ENCODE assay signal across 8 cellular contexts in genomic region chr6:33392168-33392947, GRCh38. TPM values are rescaled to one million over a fixed set of nuclear protein-coding genes. Genes with fewer than 3 reads are reported as not detected.
DNase-seq lines count a peak whose midpoint lies in the region; ATAC-seq and TF ChIP-seq lines count a peak whose summit lies in the region.

No MANE protein-coding gene starts in this region.

- no peak overlapping the region for H2BK5ac ChIP-seq in H9 (ENCODE audit: insufficient read length, low read length)

- no peak overlapping the region for H2BK12ac ChIP-seq in H9 (ENCODE audit: insufficient read length, low read depth, low read length)

- peak overlapping the region; percentile 26 to 92 (median 80) for H3K27ac Mint-ChIP-seq in H9

- peak overlapping the region; percentile 84 for H3K9ac ChIP-seq in H9 (ENCODE audit: extremely low read depth, insufficient read length, low read length)
- peak overlapping the region; percentile 57 for H3K9ac ChIP-seq in fibroblast of lung (ENCODE audit: insufficient read depth, low read length)

- H4K8ac ChIP-seq in H9 (replicated peaks; ENCODE audit: insufficient read length, low read depth, low read length), result no peak overlapping the region

- H3K4me2 ChIP-seq in H9 (ENCODE audit: insufficient read depth, insufficient read length, low read length) (peak overlapping the region; percentile 88), fibroblast of lung (ENCODE audit: extremely low read depth, insufficient read depth, low read length) (peak overlapping the region; percentile 84)

- DNase-seq in Caki2 (ENCODE audit: low read depth) (peak; percentile 32), H9 (no peak), fibroblast of lung (ENCODE audit: low read depth in 2 of 2) (peak in 1 of 2 donors; percentile 49), sigmoid colon (no peak), GM03348 (ENCODE audit: low spot score) (no peak), left lobe of liver (ENCODE audit: low spot score) (no peak), islet precursor cell (no peak)

- no peak overlapping the region for H3K4ac ChIP-seq in H9 (ENCODE audit: low read depth, low read length)

- H2AFZ ChIP-seq in H9 (ENCODE audit: low read length) (no peak overlapping the region), fibroblast of lung (ENCODE audit: low read length) (peak overlapping the region; percentile 27)

- peak overlapping the region; percentile 84 for H3K14ac ChIP-seq in H9 (ENCODE audit: insufficient read depth, low read length)

- H3K27me3 ChIP-seq in H9 (ENCODE audit: insufficient read depth, low read length) (no peaks in the 10 kb centered on the region), fibroblast of lung (ENCODE audit: control insufficient read depth, insufficient read depth, low read length) (no peaks in the 10 kb centered on the region), sigmoid colon (no peaks in the 10 kb centered on the region)

- H3K4me1 ChIP-seq in H9 (ENCODE audit: insufficient read depth, low read length) (peaks cover 2% of the 10 kb centered on the region; the same call in 1 of the 2 replicates), fibroblast of lung (ENCODE audit: control insufficient read depth, extremely low read depth, insufficient read depth, low read length) (peaks cover 10% of the 10 kb centered on the region), sigmoid colon (peaks cover 0 to 14% (median 12%) of the 10 kb centered on the region in 4 donors)

- intact Hi-C loops in sigmoid colon (cut with DNase I), result loop anchor here (2.0 to 10.0 kb wide), 3 partner anchors 16 to 182 kb away; partner anchors contain the start of genes RPS18 and VPS52

- H3K56ac ChIP-seq in H9 (ENCODE audit: insufficient read length, low read depth, low read length), result no peak overlapping the region

- no peak overlapping the region for H2BK20ac ChIP-seq in H9 (ENCODE audit: low read depth, low read length, poor library complexity, severe bottlenecking)

- H3K4me3 ChIP-seq in fibroblast of lung (replicated peaks in 1 of 4; ENCODE audit: control extremely low read depth in 1 of 4, insufficient read depth in 1 of 4, low read depth in 3 of 4, low read length in 4 of 4), result peak overlapping the region; percentile 57 to 95 (median 74)
- H3K4me3 ChIP-seq in sigmoid colon, result peak overlapping the region; percentile 30 to 56 (median 50)

- peak overlapping the region; percentile 94 for H3K4me3 Mint-ChIP-seq in H9

- WGBS in H9 (ENCODE audit: extremely low coverage, insufficient read length, low lambda C conversion rate), result no CpG with 5 or more reads among the region's 13 CpGs
- WGBS in sigmoid colon, 2 donors, result 7 to 16% methylated on average over 13 of the region's 13 CpGs

- no peak overlapping the region for H3T11ph ChIP-seq in H9 (ENCODE audit: low read length)

- peak overlapping the region; percentile 56 for H3K18ac ChIP-seq in H9 (ENCODE audit: insufficient read length, low read depth, low read length)

- no peak overlapping the region for H3K23ac ChIP-seq in H9 (ENCODE audit: insufficient read length, low read depth, low read length)

- no peaks in the 10 kb centered on the region for H3K9me3 ChIP-seq in H9 (ENCODE audit: control insufficient read depth, low read depth, low read length)
- no peaks in the 10 kb centered on the region for H3K9me3 ChIP-seq in fibroblast of lung (ENCODE audit: control insufficient read depth, insufficient read depth, low read depth, low read length)
- H3K9me3 ChIP-seq in sigmoid colon, result no peaks in the 10 kb centered on the region

- H4K91ac ChIP-seq in H9 (ENCODE audit: insufficient read length, low read depth, low read length), result no peak overlapping the region

- H3K36me3 ChIP-seq in fibroblast of lung (ENCODE audit: control insufficient read depth, insufficient read depth, low read length), result no peaks in the 10 kb centered on the region
- H3K36me3 ChIP-seq in sigmoid colon, result no peaks in the 10 kb centered on the region

- in situ Hi-C loops in Caki2 (cut with HindIII; ENCODE audit: low pct_unique_long_range_greater_than_20kb, low sequenced_read_pairs), result no loop called here

- no peak overlapping the region for H2BK15ac ChIP-seq in H9 (ENCODE audit: low read depth, low read length)

- H3K27ac ChIP-seq in H9 (ENCODE audit: insufficient read length, low read depth, low read length) (no peak overlapping the region), fibroblast of lung (ENCODE audit: insufficient read depth, low read length) (peak overlapping the region; percentile 75), sigmoid colon (peak overlapping the region; percentile 86 to 95 (median 92))

- no peak overlapping the region for H4K5ac ChIP-seq in H9 (ENCODE audit: insufficient read length, low read depth, low read length)

- H3K23me2 ChIP-seq in H9 (ENCODE audit: insufficient read length, low read depth, low read length, poor library complexity, severe bottlenecking), result peaks cover 10% of the 10 kb centered on the region

- no peak for TF ChIP-seq EP300 in sigmoid colon (IDR thresholded peaks at IDR 0.05)

- H3K9me3 Mint-ChIP-seq in H9, result no peaks in the 10 kb centered on the region

- H4K20me1 ChIP-seq in H9 (ENCODE audit: control insufficient read depth, insufficient read depth, insufficient read length), result no peaks in the 10 kb centered on the region
- no peaks in the 10 kb centered on the region for H4K20me1 ChIP-seq in fibroblast of lung (ENCODE audit: control insufficient read depth, extremely low read depth, insufficient read depth, low read length)

- H3K79me1 ChIP-seq in H9 (ENCODE audit: insufficient read depth, low read depth, low read length, poor library complexity, severe bottlenecking), result peaks cover 8% of the 10 kb centered on the region

- no peak for TF ChIP-seq CTCF in H9 (conservative IDR thresholded peaks at IDR 0.05)
- TF ChIP-seq CTCF in fibroblast of lung (conservative IDR thresholded peaks at IDR 0.05 in 1 of 2, IDR thresholded peaks at IDR 0.05 in 1 of 2; ENCODE audit: low read depth in 1 of 2, low read length in 2 of 2), result no peak
- TF ChIP-seq CTCF in sigmoid colon (IDR thresholded peaks at IDR 0.05), result no peak

- H3K79me2 ChIP-seq in H9 (ENCODE audit: insufficient read depth, low read length), result peaks cover 39% of the 10 kb centered on the region
- H3K79me2 ChIP-seq in fibroblast of lung (ENCODE audit: control insufficient read depth, insufficient read depth, low read length), result peaks cover 52% of the 10 kb centered on the region

- H2BK120ac ChIP-seq in H9 (ENCODE audit: low read depth, low read length, poor library complexity, severe bottlenecking), result no peak overlapping the region

- no peak overlapping the region for H2AK5ac ChIP-seq in H9 (ENCODE audit: insufficient read length, low read length)

- ATAC-seq in SK-N-SH treated with all-trans-retinoic acid at 6 μM for 48 hours, result peak; percentile 23
- ATAC-seq in left lobe of liver, result no peak

- H3K27me3 Mint-ChIP-seq in H9 (ENCODE audit: low read depth), result no peaks in the 10 kb centered on the region

- peaks cover 7 to 16% (median 13%) of the 10 kb centered on the region in 3 experiments; a peak in 6 of 7 replicates for H3K36me3 Mint-ChIP-seq in H9 (ENCODE audit: insufficient read depth in 1 of 3, low read depth in 3 of 3)

- peaks cover 34 to 36% of the 10 kb centered on the region in 2 experiments for H3K4me1 Mint-ChIP-seq in H9

- TF ChIP-seq POLR2A in sigmoid colon (IDR thresholded peaks at IDR 0.05), result no peak

RNA-seq across cellular contexts. Expression of gene KIFC1, which starts 0.7 kb away (rescaled TPM):
- total RNA-seq in Caki2 (2014; rRNA removed; shearing (Covaris generic); ENCODE audit: low replicate concordance), result 176 and 179 TPM in 2 replicates
- total RNA-seq in H9 (2021) (73.1 and 73.8 TPM in 2 replicates), fibroblast of lung (0.51 and 5.3 TPM in 2 replicates), sigmoid colon (1 to 10 TPM in 2 of 4 donors, under 1 TPM in 2; 0.49 to 5.5 (median 1.3) TPM), left lobe of liver (0.38 TPM)
- polyA plus RNA-seq in fibroblast of lung (8.0 and 36.6 TPM in 2 replicates), sigmoid colon (10 to 100 TPM in 1 of 3 donors, 1 to 10 TPM in 2; 1.2 to 23.0 (median 4.6) TPM)
- polyA plus RNA-seq in fibroblast of lung (2012), result 7.5 and 33.4 TPM in 2 replicates
- polyA minus RNA-seq in fibroblast of lung (ENCODE audit: low replicate concordance), result 6.1 and 27.2 TPM in 2 replicates

RNA-seq across cellular contexts. Expression of gene PHF1, which starts 18.5 kb away (rescaled TPM):
- total RNA-seq in Caki2 (2014; rRNA removed; shearing (Covaris generic); ENCODE audit: low replicate concordance), result 32.5 and 43.2 TPM in 2 replicates
- total RNA-seq in H9 (2021), result 49.8 and 56.8 TPM in 2 replicates
- 24.4 and 28.9 TPM in 2 replicates for total RNA-seq in fibroblast of lung
- 29.6 and 32.9 TPM in 2 replicates for polyA plus RNA-seq in fibroblast of lung
- 33.7 and 33.9 TPM in 2 replicates for polyA plus RNA-seq in fibroblast of lung (2012)
- 47.0 and 75.3 TPM in 2 replicates for polyA minus RNA-seq in fibroblast of lung (ENCODE audit: low replicate concordance)
- total RNA-seq in sigmoid colon, result 10 to 100 TPM; 57.1 to 82.3 (median 66.0) TPM
- polyA plus RNA-seq in sigmoid colon, result 10 to 100 TPM; 22.4 to 43.2 (median 43.2) TPM
- 20.7 TPM for total RNA-seq in left lobe of liver

RNA-seq across cellular contexts. Expression of gene CUTA, which starts 25.5 kb away (rescaled TPM):
- total RNA-seq in Caki2 (2014; rRNA removed; shearing (Covaris generic); ENCODE audit: low replicate concordance), result 303 and 346 TPM in 2 replicates
- total RNA-seq in H9 (2021) (257 and 264 TPM in 2 replicates), fibroblast of lung (105 and 127 TPM in 2 replicates), sigmoid colon (100 to 1,000 TPM; 102 to 148 (median 120) TPM), left lobe of liver (104 TPM)
- polyA plus RNA-seq in fibroblast of lung (264 and 347 TPM in 2 replicates), sigmoid colon (100 to 1,000 TPM; 110 to 193 (median 153) TPM)
- 404 and 504 TPM in 2 replicates for polyA plus RNA-seq in fibroblast of lung (2012)
- 203 and 241 TPM in 2 replicates for polyA minus RNA-seq in fibroblast of lung (ENCODE audit: low replicate concordance)

RNA-seq across cellular contexts. Expression of gene SYNGAP1, which starts 27.5 kb away (rescaled TPM):
- total RNA-seq in Caki2 (2014; rRNA removed; shearing (Covaris generic); ENCODE audit: low replicate concordance), result 0.14 TPM in 2 replicates
- total RNA-seq in H9 (2021), result 111 and 121 TPM in 2 replicates
- total RNA-seq in fibroblast of lung, result 4.6 and 7.3 TPM in 2 replicates
- 3.6 and 5.9 TPM in 2 replicates for polyA plus RNA-seq in fibroblast of lung
- 13.7 and 14.9 TPM in 2 replicates for polyA plus RNA-seq in fibroblast of lung (2012)
- 8.8 and 12.5 TPM in 2 replicates for polyA minus RNA-seq in fibroblast of lung (ENCODE audit: low replicate concordance)
- total RNA-seq in sigmoid colon, result 10 to 100 TPM in 1 of 4 donors, 1 to 10 TPM in 3; 6.4 to 24.6 (median 9.9) TPM
- 10 to 100 TPM in 1 of 3 donors, 1 to 10 TPM in 1, under 1 TPM in 1; 0.92 to 17.8 (median 2.4) TPM for polyA plus RNA-seq in sigmoid colon
- total RNA-seq in left lobe of liver, result 2.5 TPM

Comparison
In these comparisons a context has a peak if more than half of its experiments do, and no peak if none do; other contexts are left out.
1. RNA of gene KIFC1, which starts 0.7 kb away (total RNA-seq): 176 to 179 TPM in Caki2 and 73.1 to 73.8 TPM in H9; 0.51 to 5.3 TPM in fibroblast of lung, 0.49 to 5.5 TPM in sigmoid colon and 0.38 TPM in left lobe of liver (single experiment); every median in the first group is over 10 times any median in the second.